28 cellular contexts compared by ENCODE assay signal in genomic region chr20:10119336-10119735, GRCh38.
DNase-seq lines count a peak whose midpoint lies in the region; ATAC-seq, FAIRE-seq and TF ChIP-seq lines count a peak whose summit lies in the region.
"Had no signal": no experiment of that assay in that cellular context is flagged by ENCODE, and none has a peak within 500 bp of the region (broad histone marks: within the 10 kb centered on the region; RNA-seq: fewer than 3 reads in every experiment).

No MANE protein-coding gene starts in this region.

- FAIRE-seq in bronchial epithelial cell (lab: Jason Lieb, UNC) = peak; percentile 86
- peak; percentile 58 for FAIRE-seq in keratinocyte (lab: Jason Lieb, UNC)

- peaks cover 15% of the 10 kb centered on the region; the same call in 2 of the 3 replicates for H3K36me3 Mint-ChIP-seq in GM23338 (ENCODE audit: low read depth)
- H3K36me3 Mint-ChIP-seq: activated CD8-positive, alpha-beta memory T cell treated with anti-CD3 and anti-CD28 coated beads, Interleukin-2, amount 10 ng/mL, durations not matched to agents 7 days and 5 days; CD4-positive, CD25-positive, alpha-beta regulatory T cell had no signal

- peak overlapping the region; percentile 79; the same call in 1 of the 2 replicates for H2AFZ ChIP-seq in GM23338
- H2AFZ ChIP-seq in keratinocyte (ENCODE audit: control insufficient read depth, low read length) = peak overlapping the region; percentile 49
- no peak overlapping the region for H2AFZ ChIP-seq in hepatocyte
- H2AFZ ChIP-seq: PC-9 had no signal

- DNase-seq in DMS 273 (lab: John Stamatoyannopoulos, UW; ENCODE audit: unreplicated experiment) = peak; percentile 16
- no peak for DNase-seq in DMS 273 treated with DMSO at 0.1 percent for 48 hours (lab: John Stamatoyannopoulos, UW)
- peak; percentile 5 for DNase-seq in GM23338 (ENCODE audit: low spot score)
- peak; percentile 72 for DNase-seq in bronchial epithelial cell (ENCODE audit: low read depth)
- DNase-seq in keratinocyte (ENCODE audit: low read depth, low spot score) = no peak
- no peak for DNase-seq in hepatic stellate cell (ENCODE audit: low spot score)
- no peak for DNase-seq in NOMO-1 (lab: John Stamatoyannopoulos, UW; ENCODE audit: unreplicated experiment in 2 of 2)
- no peak for DNase-seq in hepatocyte (ENCODE audit: low spot score)
- DNase-seq: activated CD4-positive, alpha-beta T cell treated with anti-CD3 and anti-CD28 coated beads, Interleukin-2, amount 50 U/mL, for 1 hour; activated CD8-positive, alpha-beta memory T cell treated with anti-CD3 and anti-CD28 coated beads, Interleukin-2, amount 10 ng/mL, durations not matched to agents 7 days and 5 days; activated naive CD4-positive, alpha-beta T cell treated with anti-CD3 and anti-CD28 coated beads, Interleukin-2, amount 50 U/mL, for 16 hours; cortex of kidney; GF-D8; HFFc6; kidney glomerular epithelial cell; MM.1S; NCI-H1694 treated with DMSO at 0.1 percent for 48 hours; NCI-H345; PC-9; Right ventricle myocardium superior; stomach; T1000 had no signal

- dilution Hi-C loops in keratinocyte (cut with MboI; ENCODE audit: extremely low pct_ligation_motif_present, low sequenced_read_pairs) = no loop called here

- 86% methylated on average over 3 of the region's 3 CpGs for WGBS in hepatocyte (ENCODE audit: low lambda C conversion rate, missing lambda C conversion rate)

- peaks cover 9% of the 10 kb centered on the region for H3K27me3 Mint-ChIP-seq in GM23338 (ENCODE audit: insufficient read depth, low read depth, poor library complexity)
- H3K27me3 Mint-ChIP-seq: activated CD8-positive, alpha-beta memory T cell treated with anti-CD3 and anti-CD28 coated beads, Interleukin-2, amount 10 ng/mL, durations not matched to agents 7 days and 5 days; CD4-positive, CD25-positive, alpha-beta regulatory T cell had no signal

- no peaks in the 10 kb centered on the region for H3K4me1 Mint-ChIP-seq in GM23338
- H3K4me1 Mint-ChIP-seq: CD4-positive, CD25-positive, alpha-beta regulatory T cell had no signal

- H3K27ac ChIP-seq in GM23338 (ENCODE audit: low read depth) = peak overlapping the region; percentile 28; the same call in 1 of the 2 replicates
- H3K27ac ChIP-seq in keratinocyte (ENCODE audit: control insufficient read depth, insufficient read depth, low read length) = no peak overlapping the region
- no peak overlapping the region for H3K27ac ChIP-seq in hepatocyte
- H3K27ac ChIP-seq: 22Rv1, PC-9, prostate gland, stomach, tibial nerve had no signal

- peaks cover 26% of the 10 kb centered on the region for H3K9me3 Mint-ChIP-seq in GM23338

- ATAC-seq in GM23338 = no peak
- ATAC-seq: activated CD8-positive, alpha-beta memory T cell treated with anti-CD3 and anti-CD28 coated beads, Interleukin-2, amount 10 ng/mL, durations not matched to agents 7 days and 5 days; WTC11 had no signal

- no peaks in the 10 kb centered on the region for H3F3A ChIP-seq in GM23338 (replicated peaks; ENCODE audit: low read depth)

- H3K36me3 ChIP-seq in GM23338 (ENCODE audit: insufficient read depth) = no peaks in the 10 kb centered on the region
- no peaks in the 10 kb centered on the region for H3K36me3 ChIP-seq in bronchial epithelial cell (ENCODE audit: control insufficient read depth, insufficient read depth, low read length)
- H3K36me3 ChIP-seq in keratinocyte (ENCODE audit: control insufficient read depth in 2 of 2, extremely low read depth in 1 of 2, insufficient read depth in 2 of 2, low read length in 2 of 2) = no peaks in the 10 kb centered on the region
- H3K36me3 ChIP-seq in hepatocyte (replicated peaks; ENCODE audit: insufficient read depth, low read depth) = no peaks in the 10 kb centered on the region
- H3K36me3 ChIP-seq: prostate gland, stomach, tibial nerve had no signal

- TF ChIP-seq CTCF in GM23338 (conservative IDR thresholded peaks at IDR 0.05; ENCODE audit: low read depth in 2 of 2) (no peak), bronchial epithelial cell (IDR thresholded peaks at IDR 0.05; ENCODE audit: insufficient read depth, low read length, severe bottlenecking) (no peak), keratinocyte (optimal IDR thresholded peaks at IDR 0.05 in 1 of 3, IDR thresholded peaks at IDR 0.05 in 1 of 3, conservative IDR thresholded peaks at IDR 0.05 in 1 of 3; ENCODE audit: extremely low read depth in 1 of 3, insufficient read depth in 2 of 3, low read length in 3 of 3) (no peak), hepatocyte (IDR thresholded peaks at IDR 0.05; ENCODE audit: poor library complexity) (no peak)

- no peaks in the 10 kb centered on the region for H3K9me1 ChIP-seq in keratinocyte (ENCODE audit: control insufficient read depth, extremely low read depth, insufficient read depth, low read length)

- H3K27ac Mint-ChIP-seq in GM23338 = no peak overlapping the region
- H3K27ac Mint-ChIP-seq: activated CD8-positive, alpha-beta memory T cell treated with anti-CD3 and anti-CD28 coated beads, Interleukin-2, amount 10 ng/mL, durations not matched to agents 7 days and 5 days; CD4-positive, CD25-positive, alpha-beta regulatory T cell; HFFc6 had no signal

- H3K4me2 ChIP-seq in GM23338 (no peak overlapping the region), keratinocyte (ENCODE audit: control insufficient read depth, extremely low read depth, insufficient read depth, low read depth, low read length) (no peak overlapping the region), hepatocyte (no peak overlapping the region)
- H3K4me2 ChIP-seq: PC-9 had no signal

- no peak overlapping the region for H3K4me3 Mint-ChIP-seq in GM23338
- H3K4me3 Mint-ChIP-seq: activated CD8-positive, alpha-beta memory T cell treated with anti-CD3 and anti-CD28 coated beads, Interleukin-2, amount 10 ng/mL, durations not matched to agents 7 days and 5 days; CD4-positive, CD25-positive, alpha-beta regulatory T cell; HFFc6; WTC11 had no signal

- H3K4me1 ChIP-seq in GM23338 (ENCODE audit: insufficient read depth) (no peaks in the 10 kb centered on the region), keratinocyte (ENCODE audit: control insufficient read depth, extremely low read depth, insufficient read depth, low read length) (peaks cover 18% of the 10 kb centered on the region), hepatocyte (ENCODE audit: insufficient read depth) (no peaks in the 10 kb centered on the region)
- H3K4me1 ChIP-seq: prostate gland, stomach, tibial nerve had no signal

- H3K27me3 ChIP-seq in GM23338 (ENCODE audit: insufficient read depth) = no peaks in the 10 kb centered on the region
- H3K27me3 ChIP-seq in bronchial epithelial cell (ENCODE audit: control insufficient read depth, insufficient read depth, low read length) = no peaks in the 10 kb centered on the region
- H3K27me3 ChIP-seq in keratinocyte (ENCODE audit: control insufficient read depth, extremely low read depth, insufficient read depth, low read length) = no peaks in the 10 kb centered on the region
- H3K27me3 ChIP-seq in hepatocyte = no peaks in the 10 kb centered on the region
- H3K27me3 ChIP-seq: stomach, tibial nerve had no signal

- H3K9me3 ChIP-seq in keratinocyte (ENCODE audit: control insufficient read depth, low read depth, low read length) (no peaks in the 10 kb centered on the region), hepatocyte (ENCODE audit: low read depth) (peaks cover 1% of the 10 kb centered on the region)
- H3K9me3 ChIP-seq: prostate gland had no signal

- no peak overlapping the region for H3K9ac ChIP-seq in keratinocyte (ENCODE audit: control insufficient read depth, extremely low read depth, insufficient read depth, low read length)

- no peaks in the 10 kb centered on the region; the same call in 1 of the 2 replicates for H3K9me2 ChIP-seq in GM23338 (ENCODE audit: insufficient read depth)
- no peaks in the 10 kb centered on the region for H3K9me2 ChIP-seq in hepatocyte (replicated peaks; ENCODE audit: insufficient read depth)

- H3K79me2 ChIP-seq in GM23338 (replicated peaks; ENCODE audit: insufficient read depth) = no peaks in the 10 kb centered on the region
- H3K79me2 ChIP-seq in keratinocyte (ENCODE audit: control insufficient read depth, insufficient read depth, low read length) = no peaks in the 10 kb centered on the region
- H3K79me2 ChIP-seq in hepatocyte = no peaks in the 10 kb centered on the region

- H4K20me1 ChIP-seq in GM23338 (replicated peaks; ENCODE audit: insufficient read depth) (no peaks in the 10 kb centered on the region), keratinocyte (ENCODE audit: control insufficient read depth, extremely low read depth, insufficient read depth, low read length) (no peaks in the 10 kb centered on the region), hepatocyte (ENCODE audit: insufficient read depth, poor library complexity, severe bottlenecking) (no peaks in the 10 kb centered on the region)

- H3K4me3 ChIP-seq in GM23338 = no peak overlapping the region
- no peak overlapping the region for H3K4me3 ChIP-seq in bronchial epithelial cell (ENCODE audit: low read depth, low read length)
- H3K4me3 ChIP-seq in keratinocyte (ENCODE audit: control insufficient read depth in 2 of 3, extremely low read depth in 1 of 3, insufficient read depth in 2 of 3, low read depth in 1 of 3, low read length in 3 of 3) = no peak overlapping the region
- no peak overlapping the region for H3K4me3 ChIP-seq in hepatocyte
- H3K4me3 ChIP-seq: lung, PC-9, prostate gland, stomach, tibial nerve had no signal

TF ChIP-seq in GM23338, 12 proteins besides CTCF, POLR2A, EP300 and RAD21 (continues in another document):
- TF ChIP-seq REST (IDR thresholded peaks at IDR 0.05; ENCODE audit: unreplicated experiment) (no peak), NANOG (IDR thresholded peaks at IDR 0.05; ENCODE audit: borderline replicate concordance) (no peak)

Comparison
In these comparisons a context has a peak if more than half of its experiments do, and no peak if none do; other contexts are left out.
1. DNase-seq: peak in DMS 273 (single experiment), GM23338 (single experiment) and bronchial epithelial cell (single experiment); none in DMS 273 treated with DMSO at 0.1 percent for 48 hours (single experiment), keratinocyte (single experiment), hepatic stellate cell (single experiment), NOMO-1 (0 of 2) and hepatocyte (single experiment).